Comparison of ENCODE assay signal across 8 cellular contexts in genomic region chr7:87933953-87934698, GRCh38. TPM values are rescaled to one million over a fixed set of nuclear protein-coding genes. Genes with fewer than 3 reads are reported as not detected.
A peak's percentile ranks its signal among the peaks of the same experiment; 100 is the strongest.
DNase-seq lines count a peak whose midpoint lies in the region; ATAC-seq and TF ChIP-seq lines count a peak whose summit lies in the region.

A gene with protein sequence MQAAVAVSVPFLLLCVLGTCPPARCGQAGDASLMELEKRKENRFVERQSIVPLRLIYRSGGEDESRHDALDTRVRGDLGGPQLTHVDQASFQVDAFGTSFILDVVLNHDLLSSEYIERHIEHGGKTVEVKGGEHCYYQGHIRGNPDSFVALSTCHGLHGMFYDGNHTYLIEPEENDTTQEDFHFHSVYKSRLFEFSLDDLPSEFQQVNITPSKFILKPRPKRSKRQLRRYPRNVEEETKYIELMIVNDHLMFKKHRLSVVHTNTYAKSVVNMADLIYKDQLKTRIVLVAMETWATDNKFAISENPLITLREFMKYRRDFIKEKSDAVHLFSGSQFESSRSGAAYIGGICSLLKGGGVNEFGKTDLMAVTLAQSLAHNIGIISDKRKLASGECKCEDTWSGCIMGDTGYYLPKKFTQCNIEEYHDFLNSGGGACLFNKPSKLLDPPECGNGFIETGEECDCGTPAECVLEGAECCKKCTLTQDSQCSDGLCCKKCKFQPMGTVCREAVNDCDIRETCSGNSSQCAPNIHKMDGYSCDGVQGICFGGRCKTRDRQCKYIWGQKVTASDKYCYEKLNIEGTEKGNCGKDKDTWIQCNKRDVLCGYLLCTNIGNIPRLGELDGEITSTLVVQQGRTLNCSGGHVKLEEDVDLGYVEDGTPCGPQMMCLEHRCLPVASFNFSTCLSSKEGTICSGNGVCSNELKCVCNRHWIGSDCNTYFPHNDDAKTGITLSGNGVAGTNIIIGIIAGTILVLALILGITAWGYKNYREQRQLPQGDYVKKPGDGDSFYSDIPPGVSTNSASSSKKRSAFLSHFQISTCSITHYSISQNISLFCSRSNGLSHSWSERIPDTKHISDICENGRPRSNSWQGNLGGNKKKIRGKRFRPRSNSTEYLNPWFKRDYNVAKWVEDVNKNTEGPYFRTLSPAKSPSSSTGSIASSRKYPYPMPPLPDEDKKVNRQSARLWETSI (plus strand): TSS chr7:87934251. CDS start chr7:87934466, 215 bp downstream.

- H3K4me1 Mint-ChIP-seq in stimulated activated naive CD8-positive, alpha-beta T cell treated with anti-CD3 and anti-CD28 coated beads, Interleukin-15, amount 100 ng/mL, for 72 hours = peaks cover 13% of the 10 kb centered on the region

- peak within 1 kb of the TSS; percentile 94 for H3K4me3 ChIP-seq in neural cell (ENCODE audit: low read length)

- peak within 1 kb of the TSS; percentile 89 to 97 for H3K4me3 Mint-ChIP-seq in stimulated activated naive CD8-positive, alpha-beta T cell treated with anti-CD3 and anti-CD28 coated beads, Interleukin-15, amount 100 ng/mL, for 72 hours

- H3K9me3 ChIP-seq in neural cell (ENCODE audit: low read length) = no peaks in the 10 kb centered on the region

- H3K36me3 ChIP-seq in neural cell (ENCODE audit: insufficient read depth, low read length) = peaks cover 3% of the 10 kb centered on the region

- peaks cover 4% of the 10 kb centered on the region for H3F3A ChIP-seq in neural cell (ENCODE audit: insufficient read depth, low read length, poor library complexity, severe bottlenecking)

- no peaks in the 10 kb centered on the region for H3K9me2 ChIP-seq in neural cell (ENCODE audit: insufficient read depth, low read length)

- H3K27me3 Mint-ChIP-seq in stimulated activated naive CD8-positive, alpha-beta T cell treated with anti-CD3 and anti-CD28 coated beads, Interleukin-15, amount 100 ng/mL, for 72 hours = peaks cover 17% of the 10 kb centered on the region

- peak; percentile 98 for ATAC-seq in stimulated activated naive CD8-positive, alpha-beta T cell treated with anti-CD3 and anti-CD28 coated beads, Interleukin-15, amount 100 ng/mL, for 72 hours

- peak within 1 kb of the TSS; percentile 9 to 89 for H3K27ac Mint-ChIP-seq in stimulated activated naive CD8-positive, alpha-beta T cell treated with anti-CD3 and anti-CD28 coated beads, Interleukin-15, amount 100 ng/mL, for 72 hours

- TF ChIP-seq EP300 in neural cell (conservative IDR thresholded peaks at IDR 0.05; ENCODE audit: poor library complexity, severe bottlenecking) = peak; percentile 37

- H3K9me3 Mint-ChIP-seq in stimulated activated naive CD8-positive, alpha-beta T cell treated with anti-CD3 and anti-CD28 coated beads, Interleukin-15, amount 100 ng/mL, for 72 hours = no peaks in the 10 kb centered on the region

- peak within 1 kb of the TSS; percentile 80 for H3K27ac ChIP-seq in neural cell (ENCODE audit: low read length)

- TF ChIP-seq RAD21 in neural cell (conservative IDR thresholded peaks at IDR 0.05) = peak; percentile 37

- no peaks in the 10 kb centered on the region for H4K20me1 ChIP-seq in neural cell (ENCODE audit: insufficient read depth)

- peak within 1 kb of the TSS; percentile 63 for H2AFZ ChIP-seq in neural cell (ENCODE audit: low read depth, low read length)

- DNase-seq in ELF-1 (ENCODE audit: low read depth, low spot score) = peak; percentile 93
- DNase-seq in GOT3 (lab: John Stamatoyannopoulos, UW) = peak; percentile 31
- DNase-seq in LHCN-M2 (ENCODE audit: low read depth) = peak; percentile 52
- peak; percentile 97 for DNase-seq in RPMI8226
- peak; percentile 68 for DNase-seq in activated T-helper 9 cell treated with anti-CD3 and anti-CD28 coated beads, Interleukin-2, amount 50 U/mL, for 16 hours (ENCODE audit: low read depth)
- peak; percentile 59 for DNase-seq in fibroblast of the conjunctiva (ENCODE audit: low read depth)
- DNase-seq in stimulated activated naive CD8-positive, alpha-beta T cell treated with anti-CD3 and anti-CD28 coated beads, Interleukin-15, amount 100 ng/mL, for 72 hours = peak; percentile 84 to 88

- peak within 1 kb of the TSS; percentile 81 for H3K9ac ChIP-seq in neural cell (ENCODE audit: low read length)

- H3K79me2 ChIP-seq in neural cell (replicated peaks; ENCODE audit: insufficient read depth, low read length) = peaks cover 5% of the 10 kb centered on the region

- H3K4me2 ChIP-seq in neural cell (ENCODE audit: low read length) = peak within 1 kb of the TSS; percentile 56

- H3K27me3 ChIP-seq in neural cell (ENCODE audit: insufficient read depth, low read depth, low read length) = no peaks in the 10 kb centered on the region

- TF ChIP-seq CTCF in neural cell (IDR thresholded peaks at IDR 0.05; ENCODE audit: poor library complexity, severe bottlenecking) = peak; percentile 52

TF ChIP-seq in neural cell, 6 proteins besides CTCF, POLR2A, EP300 and RAD21:
- TF ChIP-seq EZH2 (IDR thresholded peaks at IDR 0.05; ENCODE audit: borderline replicate concordance, insufficient read depth, low read length, poor library complexity, severe bottlenecking) = no peak
- peak; percentile 87 for TF ChIP-seq REST (IDR thresholded peaks at IDR 0.05; ENCODE audit: borderline replicate concordance)
- peak; percentile 91 for TF ChIP-seq POLR2AphosphoS5 (IDR thresholded peaks at IDR 0.05)
- TF ChIP-seq TAF1 (IDR thresholded peaks at IDR 0.05; ENCODE audit: low read depth) = peak; percentile 94
- peak; percentile 54 for TF ChIP-seq SMC3 (conservative IDR thresholded peaks at IDR 0.05; ENCODE audit: poor library complexity)
- TF ChIP-seq MXI1 (conservative IDR thresholded peaks at IDR 0.05; ENCODE audit: poor library complexity, severe bottlenecking) = peak; percentile 74

RNA-seq across cellular contexts. Expression of the gene that starts here (rescaled TPM):
- total RNA-seq in LHCN-M2 (2014; rRNA removed) = 0.17 and 0.19 TPM in 2 replicates
- 0.05 TPM for polyA plus RNA-seq in LHCN-M2 (2012)
- 41.3 and 46.3 TPM in 2 replicates for polyA plus RNA-seq in neural cell
- 111 and 120 TPM in 2 replicates for polyA minus RNA-seq in neural cell

Comparison
In these comparisons a context has a peak if more than half of its experiments do, and no peak if none do; other contexts are left out.
1. Peak in every context shown above with its lines: DNase-seq, ATAC-seq, H3K4me3 ChIP-seq and H3K27ac ChIP-seq.
2. Peak in DNase-seq in LHCN-M2; RNA of the gene not detected or under 1 TPM.
3. DNase-seq: peak in every context shown above with its lines; median percentile 97 in RPMI8226; 93 in ELF-1; 86 in stimulated activated naive CD8-positive, alpha-beta T cell treated with anti-CD3 and anti-CD28 coated beads, Interleukin-15, amount 100 ng/mL, for 72 hours; 68 in activated T-helper 9 cell treated with anti-CD3 and anti-CD28 coated beads, Interleukin-2, amount 50 U/mL, for 16 hours; 59 in fibroblast of the conjunctiva; 52 in LHCN-M2; 31 in GOT3.